In genomic region chr16:8915722-8916321, GRCh38 we compare ENCODE assay signal across 21 cellular contexts. TPM values are rescaled to one million over a fixed set of nuclear protein-coding genes. Genes with fewer than 3 reads are reported as not detected.
DNase-seq lines count a peak whose midpoint lies in the region; ATAC-seq and FAIRE-seq lines count a peak whose summit lies in the region.
"Had no signal": no experiment of that assay in that cellular context is flagged by ENCODE, and none has a peak within 500 bp of the region (broad histone marks: within the 10 kb centered on the region; RNA-seq: fewer than 3 reads in every experiment).

No MANE protein-coding gene starts in this region.

- H3K4me1 ChIP-seq in small intestine (ENCODE audit: control insufficient read depth in 2 of 2, insufficient read depth in 1 of 2, low read depth in 1 of 2, low read length in 1 of 2), result peaks cover 0 to 4% of the 10 kb centered on the region in 2 donors
- peaks cover 4% of the 10 kb centered on the region for H3K4me1 ChIP-seq in mesendoderm (ENCODE audit: control insufficient read depth, low read depth, low read length)

- FAIRE-seq in small intestine (lab: Jason Lieb, UNC), result no peak
- FAIRE-seq: D721Med, H1, HTR-8/SVneo had no signal

- peaks cover 13% of the 10 kb centered on the region for H3K79me1 ChIP-seq in mesendoderm (ENCODE audit: low read length)

- no peak overlapping the region for H2AK5ac ChIP-seq in mesendoderm (ENCODE audit: low read length)

- no peak overlapping the region for H3K4ac ChIP-seq in mesendoderm (ENCODE audit: low read depth, low read length)

- H3K4me2 ChIP-seq in mesendoderm (ENCODE audit: low read length), result no peak overlapping the region

- H3K4me1 Mint-ChIP-seq in activated naive CD4-positive, alpha-beta T cell treated with anti-CD3 and anti-CD28 coated beads, Interleukin-2, amount 10 ng/mL, durations not matched to agents 7 days and 5 days, result peaks cover 86% of the 10 kb centered on the region

- H3K9me3 ChIP-seq in small intestine (ENCODE audit: control insufficient read depth, low read depth), result no peaks in the 10 kb centered on the region
- H3K9me3 ChIP-seq: MG63, Peyer's patch had no signal

- H2BK120ac ChIP-seq in mesendoderm (ENCODE audit: low read depth, low read length), result no peak overlapping the region

- no peak overlapping the region for H3K27ac ChIP-seq in small intestine (ENCODE audit: low read depth in 1 of 2, low read length in 1 of 2)
- no peak overlapping the region for H3K27ac ChIP-seq in mesendoderm (ENCODE audit: low read depth, low read length)
- H3K27ac ChIP-seq: Peyer's patch had no signal

- H3K27me3 Mint-ChIP-seq in activated naive CD4-positive, alpha-beta T cell treated with anti-CD3 and anti-CD28 coated beads, Interleukin-2, amount 10 ng/mL, durations not matched to agents 7 days and 5 days, result no peaks in the 10 kb centered on the region
- H3K27me3 Mint-ChIP-seq: CD4-positive, CD25-positive, alpha-beta regulatory T cell had no signal

- no peak overlapping the region for H3K56ac ChIP-seq in mesendoderm (ENCODE audit: low read length)

- peaks cover 84% of the 10 kb centered on the region for H3K36me3 Mint-ChIP-seq in activated naive CD4-positive, alpha-beta T cell treated with anti-CD3 and anti-CD28 coated beads, Interleukin-2, amount 10 ng/mL, durations not matched to agents 7 days and 5 days

- no peaks in the 10 kb centered on the region for H3K27me3 ChIP-seq in small intestine (ENCODE audit: control insufficient read depth in 2 of 2, insufficient read depth in 2 of 2, low read length in 2 of 2)
- H3K27me3 ChIP-seq in mesendoderm (ENCODE audit: insufficient read depth, low read length, poor library complexity), result no peaks in the 10 kb centered on the region
- H3K27me3 ChIP-seq: MG63, Peyer's patch had no signal

- H4K5ac ChIP-seq in mesendoderm (ENCODE audit: low read length), result no peak overlapping the region

- in situ Hi-C loops in T47D (cut with HindIII; ENCODE audit: low pct_unique_long_range_greater_than_20kb, low sequenced_read_pairs), result no loop called here

- CTCF ChIA-PET in activated naive CD4-positive, alpha-beta T cell treated with anti-CD3 and anti-CD28 coated beads, Interleukin-2, amount 10 ng/mL, durations not matched to agents 7 days and 5 days (lab: Charles Lee), result interaction anchor here (0.7 to 1.9 kb wide), 3 partner anchors 21 to 93 kb away, joined by 3 to 8 read pairs (median 3); no protein-coding TSS in a partner anchor

- H2BK5ac ChIP-seq in mesendoderm (ENCODE audit: low read length), result no peak overlapping the region

- WGBS in small intestine, 3 donors, result 32 to 73% (median 56%) methylated on average over 7 of the region's 7 CpGs
- no CpG with 5 or more reads among the region's 7 CpGs for WGBS in mesendoderm (ENCODE audit: extremely low coverage, insufficient coverage, low lambda C conversion rate)

- H3K79me2 ChIP-seq in mesendoderm (ENCODE audit: control insufficient read depth, insufficient read depth, low read length), result peaks cover 6% of the 10 kb centered on the region

- no peak overlapping the region for H4K8ac ChIP-seq in mesendoderm (ENCODE audit: low read depth, low read length)

- H3K36me3 ChIP-seq in small intestine (ENCODE audit: control insufficient read depth in 2 of 2, insufficient read depth in 2 of 2, low read length in 2 of 2) (peaks cover 18 to 19% of the 10 kb centered on the region in 2 donors), mesendoderm (ENCODE audit: control insufficient read depth, insufficient read depth, low read length) (peaks cover 23% of the 10 kb centered on the region)

- no peak overlapping the region for H3K18ac ChIP-seq in mesendoderm (ENCODE audit: low read length)

- H2BK15ac ChIP-seq in mesendoderm (replicated peaks; ENCODE audit: low read depth), result no peak overlapping the region

- H3K23ac ChIP-seq in mesendoderm (ENCODE audit: low read length), result no peak overlapping the region

- peak overlapping the region; percentile 43 for H3K27ac Mint-ChIP-seq in activated naive CD4-positive, alpha-beta T cell treated with anti-CD3 and anti-CD28 coated beads, Interleukin-2, amount 10 ng/mL, durations not matched to agents 7 days and 5 days
- H3K27ac Mint-ChIP-seq: CD4-positive, CD25-positive, alpha-beta regulatory T cell; HFFc6 had no signal

- DNase-seq in activated naive CD4-positive, alpha-beta T cell treated with anti-CD3 and anti-CD28 coated beads, Interleukin-2, amount 10 ng/mL, durations not matched to agents 7 days and 5 days, result no peak
- no peak for DNase-seq in activated naive CD4-positive, alpha-beta T cell treated with Interleukin-2 at 50 U/mL for 16 hours
- DNase-seq in NCI-H146 (lab: John Stamatoyannopoulos, UW) (peak; percentile 59), T47D (ENCODE audit: low read depth in 1 of 2, low spot score in 1 of 2) (peak; percentile 21 to 65), small intestine (peak; percentile 24), D341Med (ENCODE audit: low spot score) (no peak), mesendoderm (no peak)
- DNase-seq: ACHN; CD4-positive, CD25-positive, alpha-beta regulatory T cell; GF-D8; HFFc6; MG63; NCI-H1105 treated with DMSO at 0.1 percent for 48 hours; NCI-H1930; NCI-H2171; Peyer's patch; SHP77 treated with DMSO at 0.1 percent for 48 hours had no signal

- no peaks in the 10 kb centered on the region for H3K9me3 Mint-ChIP-seq in activated naive CD4-positive, alpha-beta T cell treated with anti-CD3 and anti-CD28 coated beads, Interleukin-2, amount 10 ng/mL, durations not matched to agents 7 days and 5 days
- H3K9me3 Mint-ChIP-seq: HFFc6 had no signal

- ATAC-seq in HG03045 (IDR thresholded peaks at IDR 0.05; ENCODE audit: unreplicated experiment), result no peak

- no peak overlapping the region for H3K4me3 Mint-ChIP-seq in activated naive CD4-positive, alpha-beta T cell treated with anti-CD3 and anti-CD28 coated beads, Interleukin-2, amount 10 ng/mL, durations not matched to agents 7 days and 5 days
- H3K4me3 Mint-ChIP-seq: CD4-positive, CD25-positive, alpha-beta regulatory T cell; HFFc6 had no signal

- H3K4me3 ChIP-seq in small intestine (ENCODE audit: low read depth in 1 of 2, low read length in 2 of 2) (no peak overlapping the region), mesendoderm (ENCODE audit: low read length) (no peak overlapping the region)
- H3K4me3 ChIP-seq: MG63, Peyer's patch had no signal

- no peak overlapping the region for H3K9ac ChIP-seq in mesendoderm (ENCODE audit: low read length)

RNA-seq across cellular contexts. Expression of gene LITAFD, which starts 33.7 kb away (rescaled TPM):
- polyA plus RNA-seq in small intestine, result not detected
- not detected for polyA plus RNA-seq in mesendoderm (2013, experiment 1 of 2)
- polyA plus RNA-seq in mesendoderm (2013, experiment 2 of 2), result not detected
- polyA plus RNA-seq: CD4-positive, CD25-positive, alpha-beta regulatory T cell; H1 had no signal

RNA-seq across cellular contexts. Expression of gene CARHSP1, which starts 47.0 kb away (rescaled TPM):
- 10 to 100 TPM; 51.6 to 92.8 (median 84.8) TPM for polyA plus RNA-seq in small intestine
- polyA plus RNA-seq in mesendoderm (2013, experiment 1 of 2), result 81.0 TPM
- 79.6 TPM for polyA plus RNA-seq in mesendoderm (2013, experiment 2 of 2)

RNA-seq across cellular contexts. Expression of gene USP7, which starts 47.9 kb away (rescaled TPM):
- 10 to 100 TPM; 31.6 to 39.6 (median 32.4) TPM for polyA plus RNA-seq in small intestine
- polyA plus RNA-seq in mesendoderm (2013, experiment 1 of 2), result 105 TPM
- 105 TPM for polyA plus RNA-seq in mesendoderm (2013, experiment 2 of 2)

Comparison
In these comparisons a context has a peak if more than half of its experiments do, and no peak if none do; other contexts are left out.
1. DNase-seq: peak in NCI-H146 (single experiment), T47D (2 of 2) and small intestine (single experiment); none in activated naive CD4-positive, alpha-beta T cell treated with anti-CD3 and anti-CD28 coated beads, Interleukin-2, amount 10 ng/mL, durations not matched to agents 7 days and 5 days (single experiment), activated naive CD4-positive, alpha-beta T cell treated with Interleukin-2 at 50 U/mL for 16 hours (single experiment), D341Med (single experiment) and mesendoderm (single experiment).